Comparison of ENCODE assay signal across 25 cellular contexts in the genomic region with DNA sequence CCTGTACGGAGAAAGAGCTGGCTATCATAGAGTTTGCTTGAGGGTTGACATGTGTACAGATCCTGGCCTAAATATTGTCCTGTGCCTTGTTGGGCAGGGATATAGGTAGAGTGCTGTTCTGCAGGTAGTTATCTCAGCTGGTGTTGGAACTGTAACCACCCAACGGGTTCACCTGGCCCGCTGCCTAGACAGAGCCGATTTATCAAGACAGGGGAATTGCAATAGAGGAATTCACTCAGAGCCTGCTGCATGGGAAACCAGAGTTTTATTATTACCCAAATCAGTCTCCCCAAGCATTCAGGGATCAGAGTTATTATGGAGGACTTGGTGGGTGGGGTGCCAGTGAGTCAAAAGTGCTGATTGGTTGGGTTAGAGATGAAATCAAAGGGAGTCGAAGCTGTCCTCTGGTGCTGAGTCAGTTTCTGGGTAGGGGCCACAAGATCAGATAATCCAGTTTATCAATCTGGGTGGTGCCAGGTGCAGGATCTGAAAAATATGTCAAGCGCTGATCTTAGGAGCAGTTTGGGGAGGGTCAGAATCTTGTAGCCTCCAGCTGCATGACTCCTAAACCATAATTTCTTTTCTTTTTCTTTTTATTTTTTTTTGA.
"Had no signal": no experiment of that assay in that cellular context is flagged by ENCODE, and none has a peak within 500 bp of the region (broad histone marks: within the 10 kb centered on the region; RNA-seq: fewer than 3 reads in every experiment).

No MANE protein-coding gene starts in this region.

- H3K9me3 ChIP-seq: ascending aorta, esophagus muscularis mucosa, heart left ventricle, left lung, lower lobe of right lung, prostate gland, tibial nerve had no signal

- H3K27me3 ChIP-seq: ascending aorta, esophagus muscularis mucosa, foreskin keratinocyte, heart left ventricle, left lung, tibial nerve had no signal

- H3K27ac Mint-ChIP-seq: activated naive CD4-positive, alpha-beta T cell treated with anti-CD3 and anti-CD28 coated beads for 36 hours; activated naive CD8-positive, alpha-beta T cell treated with anti-CD3 and anti-CD28 coated beads, Interleukin-2, amount 10 ng/mL, durations not matched to agents 7 days and 5 days; dendritic cell treated with granulocyte-macrophage colony-stimulating factor and Interleukin-4, amounts not matched to agents 40 ng/mL and 50 ng/mL, for 4 days; endodermal cell; nephron; stimulated activated naive B cell treated with anti-CD40 and anti-IgM and Interleukin-4, amounts not matched to agents 10 μg/mL and 1 μg/mL and 100 μg/mL, for 72 hours had no signal

- H3K9me3 Mint-ChIP-seq: activated naive CD4-positive, alpha-beta T cell treated with anti-CD3 and anti-CD28 coated beads for 36 hours; activated naive CD8-positive, alpha-beta T cell treated with anti-CD3 and anti-CD28 coated beads, Interleukin-2, amount 10 ng/mL, durations not matched to agents 7 days and 5 days; dendritic cell treated with granulocyte-macrophage colony-stimulating factor and Interleukin-4, amounts not matched to agents 40 ng/mL and 50 ng/mL, for 4 days had no signal

- H3K27ac ChIP-seq: ascending aorta, esophagus muscularis mucosa, heart left ventricle, left lung, lower lobe of right lung, prostate gland, tibial nerve, VCaP had no signal

- H3K4me3 Mint-ChIP-seq: activated naive CD4-positive, alpha-beta T cell treated with anti-CD3 and anti-CD28 coated beads for 36 hours; activated naive CD8-positive, alpha-beta T cell treated with anti-CD3 and anti-CD28 coated beads, Interleukin-2, amount 10 ng/mL, durations not matched to agents 7 days and 5 days; dendritic cell treated with granulocyte-macrophage colony-stimulating factor and Interleukin-4, amounts not matched to agents 40 ng/mL and 50 ng/mL, for 4 days; endodermal cell; nephron; stimulated activated naive B cell treated with anti-CD40 and anti-IgM and Interleukin-4, amounts not matched to agents 10 μg/mL and 1 μg/mL and 100 μg/mL, for 72 hours had no signal

- H3K4me1 Mint-ChIP-seq: activated naive CD8-positive, alpha-beta T cell treated with anti-CD3 and anti-CD28 coated beads, Interleukin-2, amount 10 ng/mL, durations not matched to agents 7 days and 5 days; endodermal cell; nephron had no signal

- H3K36me3 ChIP-seq: ascending aorta, esophagus muscularis mucosa, heart left ventricle, left lung, lower lobe of right lung, prostate gland, tibial nerve had no signal

- H3K27me3 Mint-ChIP-seq: activated naive CD8-positive, alpha-beta T cell treated with anti-CD3 and anti-CD28 coated beads, Interleukin-2, amount 10 ng/mL, durations not matched to agents 7 days and 5 days; dendritic cell treated with granulocyte-macrophage colony-stimulating factor and Interleukin-4, amounts not matched to agents 40 ng/mL and 50 ng/mL, for 4 days; stimulated activated naive B cell treated with anti-CD40 and anti-IgM and Interleukin-4, amounts not matched to agents 10 μg/mL and 1 μg/mL and 100 μg/mL, for 72 hours had no signal

- DNase-seq: activated CD4-positive, alpha-beta T cell treated with anti-CD3 and anti-CD28 coated beads for 4 hours; activated CD4-positive, alpha-beta T cell treated with anti-CD3 and anti-CD28 coated beads, Interleukin-2, amount 50 U/mL, for 4 hours; activated CD8-positive, alpha-beta memory T cell treated with anti-CD3 and anti-CD28 coated beads for 24 hours; activated effector memory CD4-positive, alpha-beta T cell treated with Interleukin-2 at 50 U/mL for 16 hours; activated naive CD4-positive, alpha-beta T cell treated with anti-CD3 and anti-CD28 coated beads for 36 hours; activated naive CD8-positive, alpha-beta T cell treated with anti-CD3 and anti-CD28 coated beads, Interleukin-2, amount 10 ng/mL, durations not matched to agents 7 days and 5 days; central memory CD4-positive, alpha-beta T cell; endodermal cell; heart left ventricle; hypothalamus; left lung; lower lobe of right lung; mesendoderm; retina; stimulated activated CD4-positive, alpha-beta T cell treated with anti-CD3 and anti-CD28 coated beads, Interleukin-15, amount 100 ng/mL, for 24 hours; stimulated activated CD4-positive, alpha-beta T cell treated with anti-CD3 and anti-CD28 coated beads, Interleukin-2, amount 100 ng/mL, for 24 hours; stimulated activated naive B cell treated with anti-CD40 and anti-IgM and Interleukin-4, amounts not matched to agents 10 μg/mL and 1 μg/mL and 100 μg/mL, for 72 hours had no signal

- ATAC-seq: heart left ventricle; left lung; lower lobe of right lung; stimulated activated naive B cell treated with anti-CD40 and anti-IgM and Interleukin-4, amounts not matched to agents 10 μg/mL and 1 μg/mL and 100 μg/mL, for 72 hours had no signal

- H3K4me1 ChIP-seq: ascending aorta, esophagus muscularis mucosa, heart left ventricle, left lung, lower lobe of right lung, prostate gland, tibial nerve had no signal

- H3K4me3 ChIP-seq: ascending aorta, esophagus muscularis mucosa, heart left ventricle, left lung, lower lobe of right lung, prostate gland, tibial nerve had no signal

- H3K36me3 Mint-ChIP-seq: activated naive CD8-positive, alpha-beta T cell treated with anti-CD3 and anti-CD28 coated beads, Interleukin-2, amount 10 ng/mL, durations not matched to agents 7 days and 5 days; stimulated activated naive B cell treated with anti-CD40 and anti-IgM and Interleukin-4, amounts not matched to agents 10 μg/mL and 1 μg/mL and 100 μg/mL, for 72 hours had no signal
